Comparison of ENCODE assay signal across 1 cellular context in the genomic region with DNA sequence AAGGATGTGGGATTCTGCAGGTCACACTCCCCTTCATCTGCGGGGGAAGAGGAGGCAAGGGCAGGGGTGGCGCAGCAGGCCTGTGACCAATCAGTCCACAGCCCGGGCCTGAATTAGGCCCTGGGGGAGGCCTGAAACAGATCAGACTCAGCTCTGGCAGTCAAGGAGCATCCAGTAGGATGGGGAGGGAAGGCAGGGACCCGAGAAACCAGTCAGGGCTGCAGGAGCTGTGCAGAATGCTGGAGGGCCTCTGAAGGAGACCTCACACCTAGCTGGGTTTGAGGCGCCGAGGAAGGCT.
TF ChIP-seq lines count a peak whose summit lies in the region.

No MANE protein-coding gene starts in this region.

TF ChIP-seq in HepG2, 621 proteins besides CTCF, POLR2A, EP300 and RAD21:
- TF ChIP-seq KMT2B (CRISPR knock-in tag; IDR thresholded peaks at IDR 0.05) (no peak), HNRNPUL1 (IDR thresholded peaks at IDR 0.05; ENCODE audit: low read depth, low read length) (no peak), ZNF749 (CRISPR knock-in tag; IDR thresholded peaks at IDR 0.05; ENCODE audit: borderline replicate concordance) (no peak), FOSL2 (CRISPR knock-in tag; IDR thresholded peaks at IDR 0.05) (no peak), HIVEP1 (CRISPR knock-in tag; IDR thresholded peaks at IDR 0.05) (no peak), ZNF616 (CRISPR knock-in tag; IDR thresholded peaks at IDR 0.05; ENCODE audit: low read depth) (no peak), NFYB (CRISPR knock-in tag; IDR thresholded peaks at IDR 0.05) (no peak), POLR2AphosphoS5 (IDR thresholded peaks at IDR 0.05; ENCODE audit: low read depth, low read length) (no peak), HDAC1 (CRISPR knock-in tag; IDR thresholded peaks at IDR 0.05) (no peak), ZNF564 (CRISPR knock-in tag; IDR thresholded peaks at IDR 0.05) (no peak), ZBTB38 (CRISPR knock-in tag; IDR thresholded peaks at IDR 0.05) (no peak), PHF5A (CRISPR knock-in tag; IDR thresholded peaks at IDR 0.05; ENCODE audit: low read depth, unreplicated experiment) (no peak), ASH2L (IDR thresholded peaks at IDR 0.05; ENCODE audit: insufficient read length, low read depth, low read length) (no peak), ZBTB25 (CRISPR knock-in tag; IDR thresholded peaks at IDR 0.05) (no peak), ZNF121 (CRISPR knock-in tag; IDR thresholded peaks at IDR 0.05) (no peak), ATRX (CRISPR knock-in tag; IDR thresholded peaks at IDR 0.05; ENCODE audit: borderline replicate concordance) (no peak)
- TF ChIP-seq, protein P1, sequence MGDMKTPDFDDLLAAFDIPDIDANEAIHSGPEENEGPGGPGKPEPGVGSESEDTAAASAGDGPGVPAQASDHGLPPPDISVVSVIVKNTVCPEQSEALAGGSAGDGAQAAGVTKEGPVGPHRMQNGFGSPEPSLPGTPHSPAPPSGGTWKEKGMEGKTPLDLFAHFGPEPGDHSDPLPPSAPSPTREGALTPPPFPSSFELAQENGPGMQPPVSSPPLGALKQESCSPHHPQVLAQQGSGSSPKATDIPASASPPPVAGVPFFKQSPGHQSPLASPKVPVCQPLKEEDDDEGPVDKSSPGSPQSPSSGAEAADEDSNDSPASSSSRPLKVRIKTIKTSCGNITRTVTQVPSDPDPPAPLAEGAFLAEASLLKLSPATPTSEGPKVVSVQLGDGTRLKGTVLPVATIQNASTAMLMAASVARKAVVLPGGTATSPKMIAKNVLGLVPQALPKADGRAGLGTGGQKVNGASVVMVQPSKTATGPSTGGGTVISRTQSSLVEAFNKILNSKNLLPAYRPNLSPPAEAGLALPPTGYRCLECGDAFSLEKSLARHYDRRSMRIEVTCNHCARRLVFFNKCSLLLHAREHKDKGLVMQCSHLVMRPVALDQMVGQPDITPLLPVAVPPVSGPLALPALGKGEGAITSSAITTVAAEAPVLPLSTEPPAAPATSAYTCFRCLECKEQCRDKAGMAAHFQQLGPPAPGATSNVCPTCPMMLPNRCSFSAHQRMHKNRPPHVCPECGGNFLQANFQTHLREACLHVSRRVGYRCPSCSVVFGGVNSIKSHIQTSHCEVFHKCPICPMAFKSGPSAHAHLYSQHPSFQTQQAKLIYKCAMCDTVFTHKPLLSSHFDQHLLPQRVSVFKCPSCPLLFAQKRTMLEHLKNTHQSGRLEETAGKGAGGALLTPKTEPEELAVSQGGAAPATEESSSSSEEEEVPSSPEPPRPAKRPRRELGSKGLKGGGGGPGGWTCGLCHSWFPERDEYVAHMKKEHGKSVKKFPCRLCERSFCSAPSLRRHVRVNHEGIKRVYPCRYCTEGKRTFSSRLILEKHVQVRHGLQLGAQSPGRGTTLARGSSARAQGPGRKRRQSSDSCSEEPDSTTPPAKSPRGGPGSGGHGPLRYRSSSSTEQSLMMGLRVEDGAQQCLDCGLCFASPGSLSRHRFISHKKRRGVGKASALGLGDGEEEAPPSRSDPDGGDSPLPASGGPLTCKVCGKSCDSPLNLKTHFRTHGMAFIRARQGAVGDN (CRISPR knock-in tag; IDR thresholded peaks at IDR 0.05), result no peak
